ENCODE assay signal across 1 cellular context in the genomic region with DNA sequence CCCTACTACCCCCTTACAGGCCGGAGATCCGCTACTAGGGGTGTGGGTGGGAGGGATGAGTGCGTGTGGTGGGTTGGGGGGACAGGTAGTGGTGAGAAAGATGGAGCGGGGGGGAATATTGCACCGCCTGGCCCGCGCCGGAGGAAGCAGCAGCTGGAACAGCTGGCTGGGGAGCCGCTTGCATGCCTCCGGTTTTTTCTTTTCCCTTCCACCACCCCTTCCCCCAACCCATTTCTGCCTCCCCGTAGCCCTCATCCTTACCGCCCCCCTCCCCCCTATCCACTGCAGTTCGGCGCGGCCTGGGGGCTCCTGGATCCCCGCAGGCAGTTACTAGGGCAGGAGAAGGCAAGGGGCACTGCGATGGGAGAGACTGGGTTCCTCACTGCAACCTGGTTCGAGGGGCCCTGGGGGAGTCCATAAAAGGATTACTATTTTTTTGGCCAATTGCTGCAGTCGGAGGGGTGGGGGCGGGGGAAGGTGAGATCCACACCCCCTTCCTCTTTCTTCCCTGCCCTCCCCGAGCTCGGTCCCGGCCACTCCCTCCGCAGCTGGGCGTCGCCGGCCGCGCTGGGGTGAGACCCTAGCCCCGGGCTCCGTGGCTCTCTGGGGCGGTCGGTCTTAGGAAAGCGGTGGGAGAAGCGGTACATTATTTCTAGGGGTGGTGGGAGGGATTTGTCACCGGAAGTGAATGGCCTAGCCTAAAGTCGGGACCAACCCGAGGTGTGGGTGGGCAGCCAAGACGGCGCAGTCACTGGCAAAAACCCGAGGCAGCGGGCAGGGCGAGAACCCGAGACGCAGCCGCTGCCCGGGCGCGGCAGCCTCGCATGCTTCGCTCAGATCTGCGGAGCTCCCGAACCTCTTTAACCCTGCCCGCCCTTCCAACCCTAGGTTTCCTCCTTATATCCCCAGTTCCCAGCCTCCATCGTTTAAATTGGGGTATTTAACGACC.
TF ChIP-seq lines count a peak whose summit lies in the region.

No MANE protein-coding gene starts in this region.

TF ChIP-seq in K562, 482 proteins besides CTCF, POLR2A, EP300 and RAD21 (continued from another document and continues in another):
- TF ChIP-seq MLLT1 (IDR thresholded peaks at IDR 0.05), result peak in 1 of 2 experiments; percentile 12; a peak in 1 of 4 replicates
- TF ChIP-seq, protein P1, sequence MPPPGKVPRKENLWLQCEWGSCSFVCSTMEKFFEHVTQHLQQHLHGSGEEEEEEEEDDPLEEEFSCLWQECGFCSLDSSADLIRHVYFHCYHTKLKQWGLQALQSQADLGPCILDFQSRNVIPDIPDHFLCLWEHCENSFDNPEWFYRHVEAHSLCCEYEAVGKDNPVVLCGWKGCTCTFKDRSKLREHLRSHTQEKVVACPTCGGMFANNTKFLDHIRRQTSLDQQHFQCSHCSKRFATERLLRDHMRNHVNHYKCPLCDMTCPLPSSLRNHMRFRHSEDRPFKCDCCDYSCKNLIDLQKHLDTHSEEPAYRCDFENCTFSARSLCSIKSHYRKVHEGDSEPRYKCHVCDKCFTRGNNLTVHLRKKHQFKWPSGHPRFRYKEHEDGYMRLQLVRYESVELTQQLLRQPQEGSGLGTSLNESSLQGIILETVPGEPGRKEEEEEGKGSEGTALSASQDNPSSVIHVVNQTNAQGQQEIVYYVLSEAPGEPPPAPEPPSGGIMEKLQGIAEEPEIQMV (tag; conservative IDR thresholded peaks at IDR 0.05; ENCODE audit: low read depth), result no peak
- TF ChIP-seq, protein P2, sequence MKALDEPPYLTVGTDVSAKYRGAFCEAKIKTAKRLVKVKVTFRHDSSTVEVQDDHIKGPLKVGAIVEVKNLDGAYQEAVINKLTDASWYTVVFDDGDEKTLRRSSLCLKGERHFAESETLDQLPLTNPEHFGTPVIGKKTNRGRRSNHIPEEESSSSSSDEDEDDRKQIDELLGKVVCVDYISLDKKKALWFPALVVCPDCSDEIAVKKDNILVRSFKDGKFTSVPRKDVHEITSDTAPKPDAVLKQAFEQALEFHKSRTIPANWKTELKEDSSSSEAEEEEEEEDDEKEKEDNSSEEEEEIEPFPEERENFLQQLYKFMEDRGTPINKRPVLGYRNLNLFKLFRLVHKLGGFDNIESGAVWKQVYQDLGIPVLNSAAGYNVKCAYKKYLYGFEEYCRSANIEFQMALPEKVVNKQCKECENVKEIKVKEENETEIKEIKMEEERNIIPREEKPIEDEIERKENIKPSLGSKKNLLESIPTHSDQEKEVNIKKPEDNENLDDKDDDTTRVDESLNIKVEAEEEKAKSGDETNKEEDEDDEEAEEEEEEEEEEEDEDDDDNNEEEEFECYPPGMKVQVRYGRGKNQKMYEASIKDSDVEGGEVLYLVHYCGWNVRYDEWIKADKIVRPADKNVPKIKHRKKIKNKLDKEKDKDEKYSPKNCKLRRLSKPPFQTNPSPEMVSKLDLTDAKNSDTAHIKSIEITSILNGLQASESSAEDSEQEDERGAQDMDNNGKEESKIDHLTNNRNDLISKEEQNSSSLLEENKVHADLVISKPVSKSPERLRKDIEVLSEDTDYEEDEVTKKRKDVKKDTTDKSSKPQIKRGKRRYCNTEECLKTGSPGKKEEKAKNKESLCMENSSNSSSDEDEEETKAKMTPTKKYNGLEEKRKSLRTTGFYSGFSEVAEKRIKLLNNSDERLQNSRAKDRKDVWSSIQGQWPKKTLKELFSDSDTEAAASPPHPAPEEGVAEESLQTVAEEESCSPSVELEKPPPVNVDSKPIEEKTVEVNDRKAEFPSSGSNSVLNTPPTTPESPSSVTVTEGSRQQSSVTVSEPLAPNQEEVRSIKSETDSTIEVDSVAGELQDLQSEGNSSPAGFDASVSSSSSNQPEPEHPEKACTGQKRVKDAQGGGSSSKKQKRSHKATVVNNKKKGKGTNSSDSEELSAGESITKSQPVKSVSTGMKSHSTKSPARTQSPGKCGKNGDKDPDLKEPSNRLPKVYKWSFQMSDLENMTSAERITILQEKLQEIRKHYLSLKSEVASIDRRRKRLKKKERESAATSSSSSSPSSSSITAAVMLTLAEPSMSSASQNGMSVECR (CRISPR knock-in tag; IDR thresholded peaks at IDR 0.05), result peak; percentile 85
- no peak for TF ChIP-seq E2F1 (CRISPR knock-in tag; IDR thresholded peaks at IDR 0.05)
- peak; percentile 54 for TF ChIP-seq MAX (CRISPR knock-in tag; IDR thresholded peaks at IDR 0.05)
- TF ChIP-seq STAT5A (IDR thresholded peaks at IDR 0.05; ENCODE audit: borderline replicate concordance, low read length), result no peak
- TF ChIP-seq, protein P3, sequence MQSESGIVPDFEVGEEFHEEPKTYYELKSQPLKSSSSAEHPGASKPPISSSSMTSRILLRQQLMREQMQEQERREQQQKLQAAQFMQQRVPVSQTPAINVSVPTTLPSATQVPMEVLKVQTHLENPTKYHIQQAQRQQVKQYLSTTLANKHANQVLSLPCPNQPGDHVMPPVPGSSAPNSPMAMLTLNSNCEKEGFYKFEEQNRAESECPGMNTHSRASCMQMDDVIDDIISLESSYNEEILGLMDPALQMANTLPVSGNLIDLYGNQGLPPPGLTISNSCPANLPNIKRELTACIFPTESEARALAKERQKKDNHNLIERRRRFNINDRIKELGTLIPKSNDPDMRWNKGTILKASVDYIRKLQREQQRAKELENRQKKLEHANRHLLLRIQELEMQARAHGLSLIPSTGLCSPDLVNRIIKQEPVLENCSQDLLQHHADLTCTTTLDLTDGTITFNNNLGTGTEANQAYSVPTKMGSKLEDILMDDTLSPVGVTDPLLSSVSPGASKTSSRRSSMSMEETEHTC (IDR thresholded peaks at IDR 0.05), result no peak
- no peak for TF ChIP-seq ZNF224 (CRISPR knock-in tag; IDR thresholded peaks at IDR 0.05)
- TF ChIP-seq ZNF175 (CRISPR knock-in tag; IDR thresholded peaks at IDR 0.05; ENCODE audit: low read depth), result no peak
- no peak for TF ChIP-seq PTRF (tag; IDR thresholded peaks at IDR 0.05)
- TF ChIP-seq MEF2A (IDR thresholded peaks at IDR 0.05; ENCODE audit: control insufficient read depth, low read depth, low read length), result no peak
- TF ChIP-seq DEAF1 (CRISPR knock-in tag; IDR thresholded peaks at IDR 0.05), result no peak
- no peak; the same call in 1 of the 2 replicates for TF ChIP-seq SOX6 (IDR thresholded peaks at IDR 0.05)
- 0 out of 2 replicates have a peak, but pooled peaks have one; percentile 80 for TF ChIP-seq NR1H2 (CRISPR knock-in tag; IDR thresholded peaks at IDR 0.05)
- no peak for TF ChIP-seq MEIS2 (IDR thresholded peaks at IDR 0.05; ENCODE audit: partially characterized antibody)
- peak; percentile 76; the same call in 1 of the 2 replicates for TF ChIP-seq SP1 (CRISPR knock-in tag; IDR thresholded peaks at IDR 0.05)
- TF ChIP-seq ZNF699 (CRISPR knock-in tag; IDR thresholded peaks at IDR 0.05; ENCODE audit: insufficient replicate concordance), result no peak
- TF ChIP-seq, protein P4, sequence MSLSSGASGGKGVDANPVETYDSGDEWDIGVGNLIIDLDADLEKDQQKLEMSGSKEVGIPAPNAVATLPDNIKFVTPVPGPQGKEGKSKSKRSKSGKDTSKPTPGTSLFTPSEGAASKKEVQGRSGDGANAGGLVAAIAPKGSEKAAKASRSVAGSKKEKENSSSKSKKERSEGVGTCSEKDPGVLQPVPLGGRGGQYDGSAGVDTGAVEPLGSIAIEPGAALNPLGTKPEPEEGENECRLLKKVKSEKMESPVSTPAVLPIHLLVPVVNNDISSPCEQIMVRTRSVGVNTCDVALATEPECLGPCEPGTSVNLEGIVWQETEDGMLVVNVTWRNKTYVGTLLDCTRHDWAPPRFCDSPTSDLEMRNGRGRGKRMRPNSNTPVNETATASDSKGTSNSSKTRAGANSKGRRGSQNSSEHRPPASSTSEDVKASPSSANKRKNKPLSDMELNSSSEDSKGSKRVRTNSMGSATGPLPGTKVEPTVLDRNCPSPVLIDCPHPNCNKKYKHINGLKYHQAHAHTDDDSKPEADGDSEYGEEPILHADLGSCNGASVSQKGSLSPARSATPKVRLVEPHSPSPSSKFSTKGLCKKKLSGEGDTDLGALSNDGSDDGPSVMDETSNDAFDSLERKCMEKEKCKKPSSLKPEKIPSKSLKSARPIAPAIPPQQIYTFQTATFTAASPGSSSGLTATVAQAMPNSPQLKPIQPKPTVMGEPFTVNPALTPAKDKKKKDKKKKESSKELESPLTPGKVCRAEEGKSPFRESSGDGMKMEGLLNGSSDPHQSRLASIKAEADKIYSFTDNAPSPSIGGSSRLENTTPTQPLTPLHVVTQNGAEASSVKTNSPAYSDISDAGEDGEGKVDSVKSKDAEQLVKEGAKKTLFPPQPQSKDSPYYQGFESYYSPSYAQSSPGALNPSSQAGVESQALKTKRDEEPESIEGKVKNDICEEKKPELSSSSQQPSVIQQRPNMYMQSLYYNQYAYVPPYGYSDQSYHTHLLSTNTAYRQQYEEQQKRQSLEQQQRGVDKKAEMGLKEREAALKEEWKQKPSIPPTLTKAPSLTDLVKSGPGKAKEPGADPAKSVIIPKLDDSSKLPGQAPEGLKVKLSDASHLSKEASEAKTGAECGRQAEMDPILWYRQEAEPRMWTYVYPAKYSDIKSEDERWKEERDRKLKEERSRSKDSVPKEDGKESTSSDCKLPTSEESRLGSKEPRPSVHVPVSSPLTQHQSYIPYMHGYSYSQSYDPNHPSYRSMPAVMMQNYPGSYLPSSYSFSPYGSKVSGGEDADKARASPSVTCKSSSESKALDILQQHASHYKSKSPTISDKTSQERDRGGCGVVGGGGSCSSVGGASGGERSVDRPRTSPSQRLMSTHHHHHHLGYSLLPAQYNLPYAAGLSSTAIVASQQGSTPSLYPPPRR (CRISPR knock-in tag; IDR thresholded peaks at IDR 0.05; ENCODE audit: borderline replicate concordance), result 0 out of 2 replicates have a peak, but pooled peaks have one; percentile 16
- no peak for TF ChIP-seq FIP1L1 (IDR thresholded peaks at IDR 0.05; ENCODE audit: low read depth, low read length, poor library complexity, severe bottlenecking)
- no peak for TF ChIP-seq ZNF239 (CRISPR knock-in tag; IDR thresholded peaks at IDR 0.05)
- no peak for TF ChIP-seq WHSC1 (IDR thresholded peaks at IDR 0.05; ENCODE audit: low read length)
- TF ChIP-seq GABPA (tag; conservative IDR thresholded peaks at IDR 0.05; ENCODE audit: low read depth), result peak; percentile 62
- no peak for TF ChIP-seq HMBOX1 (IDR thresholded peaks at IDR 0.05)
- no peak for TF ChIP-seq COPS2 (conservative IDR thresholded peaks at IDR 0.05)
- no peak for TF ChIP-seq SFPQ (IDR thresholded peaks at IDR 0.05; ENCODE audit: low read depth, low read length)
